Comparison of ENCODE assay signal across 1 cellular context in genomic region chr9:33914887-33915286, GRCh38.
TF ChIP-seq lines count a peak whose summit lies in the region.

No MANE protein-coding gene starts in this region.

TF ChIP-seq in WTC11, 78 proteins besides CTCF, POLR2A, EP300 and RAD21 (continued from another document):
- TF ChIP-seq PREB (CRISPR knock-in tag; IDR thresholded peaks at IDR 0.05; ENCODE audit: borderline replicate concordance): no peak
- no peak for TF ChIP-seq IRF1 (CRISPR knock-in tag; IDR thresholded peaks at IDR 0.05)
- TF ChIP-seq FOXK1 (CRISPR knock-in tag; IDR thresholded peaks at IDR 0.05): no peak
- no peak for TF ChIP-seq CDX4 (CRISPR knock-in tag; IDR thresholded peaks at IDR 0.05; ENCODE audit: borderline replicate concordance)
- no peak for TF ChIP-seq SP1 (CRISPR knock-in tag; conservative IDR thresholded peaks at IDR 0.05)
- TF ChIP-seq SOX15 (CRISPR knock-in tag; IDR thresholded peaks at IDR 0.05): no peak
- no peak for TF ChIP-seq JUN (CRISPR knock-in tag; IDR thresholded peaks at IDR 0.05)
- TF ChIP-seq JAZF1 (CRISPR knock-in tag; IDR thresholded peaks at IDR 0.05): no peak
- TF ChIP-seq STAT6 (CRISPR knock-in tag; conservative IDR thresholded peaks at IDR 0.05; ENCODE audit: low read depth): no peak
- TF ChIP-seq ZBTB21 (CRISPR knock-in tag; IDR thresholded peaks at IDR 0.05; ENCODE audit: borderline replicate concordance): no peak
- TF ChIP-seq ZNF232 (CRISPR knock-in tag; IDR thresholded peaks at IDR 0.05): no peak
- no peak for TF ChIP-seq ZNF416 (CRISPR knock-in tag; IDR thresholded peaks at IDR 0.05)
- TF ChIP-seq E2F5 (CRISPR knock-in tag; IDR thresholded peaks at IDR 0.05): no peak
- TF ChIP-seq ZNF512 (CRISPR knock-in tag; IDR thresholded peaks at IDR 0.05; ENCODE audit: borderline replicate concordance): no peak
